15 cellular contexts compared by ENCODE assay signal in genomic region chr10:43174969-43175368, GRCh38.
"Had no signal": no experiment of that assay in that cellular context is flagged by ENCODE, and none has a peak within 500 bp of the region (broad histone marks: within the 10 kb centered on the region; RNA-seq: fewer than 3 reads in every experiment).

No MANE protein-coding gene starts in this region.

- H3K4me1 ChIP-seq: suprapubic skin, uterus had no signal

- H3K27ac ChIP-seq: esophagus squamous epithelium, suprapubic skin, transverse colon, uterus had no signal

- H3K9me3 ChIP-seq: esophagus squamous epithelium, suprapubic skin, transverse colon had no signal

- H3K4me3 Mint-ChIP-seq: activated CD4-positive, alpha-beta memory T cell treated with anti-CD3 and anti-CD28 coated beads for 36 hours; activated CD8-positive, alpha-beta memory T cell treated with anti-CD3 and anti-CD28 coated beads, Interleukin-2, amount 10 ng/mL, durations not matched to agents 7 days and 5 days; activated naive CD8-positive, alpha-beta T cell treated with anti-CD3 and anti-CD28 coated beads for 36 hours; dendritic cell treated with granulocyte-macrophage colony-stimulating factor and Interleukin-4, amounts not matched to agents 40 ng/mL and 50 ng/mL, for 4 days; stimulated activated naive CD8-positive, alpha-beta T cell treated with anti-CD3 and anti-CD28 coated beads, Interleukin-15, amount 100 ng/mL, for 72 hours had no signal

- H3K27ac Mint-ChIP-seq: activated CD4-positive, alpha-beta memory T cell treated with anti-CD3 and anti-CD28 coated beads for 36 hours; activated CD8-positive, alpha-beta memory T cell treated with anti-CD3 and anti-CD28 coated beads, Interleukin-2, amount 10 ng/mL, durations not matched to agents 7 days and 5 days; activated naive CD8-positive, alpha-beta T cell treated with anti-CD3 and anti-CD28 coated beads for 36 hours; dendritic cell treated with granulocyte-macrophage colony-stimulating factor and Interleukin-4, amounts not matched to agents 40 ng/mL and 50 ng/mL, for 4 days had no signal

- H3K4me3 ChIP-seq: esophagus squamous epithelium, suprapubic skin, transverse colon, uterus had no signal

- ATAC-seq: activated CD8-positive, alpha-beta memory T cell treated with anti-CD3 and anti-CD28 coated beads, Interleukin-2, amount 10 ng/mL, durations not matched to agents 7 days and 5 days; stimulated activated naive CD8-positive, alpha-beta T cell treated with anti-CD3 and anti-CD28 coated beads, Interleukin-15, amount 100 ng/mL, for 72 hours had no signal

- H3K27me3 Mint-ChIP-seq: activated CD4-positive, alpha-beta memory T cell treated with anti-CD3 and anti-CD28 coated beads for 36 hours; activated CD8-positive, alpha-beta memory T cell treated with anti-CD3 and anti-CD28 coated beads, Interleukin-2, amount 10 ng/mL, durations not matched to agents 7 days and 5 days; activated naive CD8-positive, alpha-beta T cell treated with anti-CD3 and anti-CD28 coated beads for 36 hours; dendritic cell treated with granulocyte-macrophage colony-stimulating factor and Interleukin-4, amounts not matched to agents 40 ng/mL and 50 ng/mL, for 4 days; stimulated activated naive CD8-positive, alpha-beta T cell treated with anti-CD3 and anti-CD28 coated beads, Interleukin-15, amount 100 ng/mL, for 72 hours had no signal

- DNase-seq: activated CD4-positive, alpha-beta memory T cell treated with anti-CD3 and anti-CD28 coated beads for 36 hours; activated CD8-positive, alpha-beta memory T cell treated with anti-CD3 and anti-CD28 coated beads, Interleukin-2, amount 10 ng/mL, durations not matched to agents 7 days and 5 days; activated naive CD8-positive, alpha-beta T cell treated with anti-CD3 and anti-CD28 coated beads for 36 hours; amniotic stem cell; effector CD8-positive, alpha-beta T cell; esophagus squamous epithelium; hippocampal formation; retina; stimulated activated CD4-positive, alpha-beta T cell treated with anti-CD3 and anti-CD28 coated beads, Interleukin-15, amount 100 ng/mL, for 24 hours; stimulated activated CD4-positive, alpha-beta T cell treated with anti-CD3 and anti-CD28 coated beads, Interleukin-2, amount 100 ng/mL, for 48 hours; stimulated activated naive CD8-positive, alpha-beta T cell treated with anti-CD3 and anti-CD28 coated beads, Interleukin-15, amount 100 ng/mL, for 72 hours; transverse colon; uterus had no signal

- H3K27me3 ChIP-seq: esophagus squamous epithelium, suprapubic skin, transverse colon, uterus had no signal

- H3K9me3 Mint-ChIP-seq: dendritic cell treated with granulocyte-macrophage colony-stimulating factor and Interleukin-4, amounts not matched to agents 40 ng/mL and 50 ng/mL, for 4 days; stimulated activated naive CD8-positive, alpha-beta T cell treated with anti-CD3 and anti-CD28 coated beads, Interleukin-15, amount 100 ng/mL, for 72 hours had no signal

- H3K36me3 ChIP-seq: uterus had no signal
